In the genomic region with DNA sequence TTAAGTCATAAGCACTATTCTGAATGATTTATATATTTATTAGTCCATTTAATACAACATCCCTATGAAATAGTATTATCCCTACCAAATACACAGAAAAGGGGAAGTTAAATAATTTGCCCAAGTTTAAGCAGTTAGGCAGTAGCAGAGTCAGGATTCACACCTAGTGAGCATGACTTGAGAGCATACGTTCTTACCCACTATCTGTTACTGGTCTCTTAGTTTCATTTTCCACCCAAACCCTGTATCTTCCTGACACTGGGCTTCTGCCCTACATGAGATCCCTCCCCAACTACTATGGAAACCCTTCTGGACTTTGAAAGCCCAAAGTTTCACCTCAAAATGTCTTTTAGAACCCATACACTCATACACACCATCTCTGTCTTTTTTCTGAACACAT, we compare ENCODE assay signal across 9 cellular contexts. TPM values are rescaled to one million over a fixed set of nuclear protein-coding genes. Genes with fewer than 3 reads are reported as not detected.
A peak's percentile ranks its signal among the peaks of the same experiment; 100 is the strongest.
DNase-seq lines count a peak whose midpoint lies in the region; ATAC-seq and TF ChIP-seq lines count a peak whose summit lies in the region.
"Had no signal": no experiment of that assay in that cellular context is flagged by ENCODE, and none has a peak within 500 bp of the region (broad histone marks: within the 10 kb centered on the region; RNA-seq: fewer than 3 reads in every experiment).

No MANE protein-coding gene starts in this region.

- H3K27ac Mint-ChIP-seq in CD4-positive, alpha-beta T cell = peak overlapping the region; percentile 19
- peak overlapping the region; percentile 41 for H3K27ac Mint-ChIP-seq in T-helper 1 cell treated with Interleukin-12 subunit alpha and Interleukin-12 subunit beta and Interleukin-4 antibody, amounts not matched to agents 30 μg/mL and 1 μg/mL, for 36 hours
- H3K27ac Mint-ChIP-seq in activated naive CD4-positive, alpha-beta T cell treated with anti-CD3 and anti-CD28 coated beads, Interleukin-2, amount 50 U/mL, for 72 hours = peak overlapping the region in 1 of 2 donors; percentile 67

- peaks cover 10% of the 10 kb centered on the region for H3K36me3 Mint-ChIP-seq in CD4-positive, alpha-beta T cell (ENCODE audit: low read depth)
- H3K36me3 Mint-ChIP-seq in T-helper 1 cell treated with Interleukin-12 subunit alpha and Interleukin-12 subunit beta and Interleukin-4 antibody, amounts not matched to agents 30 μg/mL and 1 μg/mL, for 36 hours (ENCODE audit: low read depth) = no peaks in the 10 kb centered on the region
- H3K36me3 Mint-ChIP-seq in activated naive CD4-positive, alpha-beta T cell treated with anti-CD3 and anti-CD28 coated beads, Interleukin-2, amount 50 U/mL, for 72 hours = peaks cover 9% of the 10 kb centered on the region in 2 donors

- H3K4me3 Mint-ChIP-seq in CD4-positive, alpha-beta T cell = peak overlapping the region; percentile 54
- peak overlapping the region; percentile 0 for H3K4me3 Mint-ChIP-seq in T-helper 1 cell treated with Interleukin-12 subunit alpha and Interleukin-12 subunit beta and Interleukin-4 antibody, amounts not matched to agents 30 μg/mL and 1 μg/mL, for 36 hours

- no peak overlapping the region for H3K4me3 ChIP-seq in heart right ventricle

- no peak for ATAC-seq in CD4-positive, alpha-beta T cell (ENCODE audit: poor library complexity)
- ATAC-seq in GM19395 (IDR thresholded peaks at IDR 0.05; ENCODE audit: unreplicated experiment) (peak; percentile 60), HG03097 (IDR thresholded peaks at IDR 0.05; ENCODE audit: low FRiP score, unreplicated experiment) (peak; percentile 64), heart right ventricle (no peak), omental fat pad (ENCODE audit: low FRiP score) (no peak)
- no peak for ATAC-seq in activated naive CD4-positive, alpha-beta T cell treated with anti-CD3 and anti-CD28 coated beads, Interleukin-2, amount 50 U/mL, for 72 hours
- ATAC-seq: left cardiac atrium had no signal

- CTCF ChIA-PET in CD4-positive, alpha-beta T cell (lab: Charles Lee) = interaction anchor here (1.1 kb wide), 1 partner anchor 10 kb away, joined by 3 read pairs; no protein-coding TSS in a partner anchor

- 58 to 68% methylated on average over 1 of the region's 1 CpG for WGBS in heart right ventricle, 2 donors

- H3K4me1 ChIP-seq in heart right ventricle = peaks cover 0 to 14% (median 10%) of the 10 kb centered on the region in 9 donors

- no peaks in the 10 kb centered on the region for H3K9me3 ChIP-seq in CD4-positive, alpha-beta T cell (ENCODE audit: control insufficient read depth, low read length)
- no peaks in the 10 kb centered on the region for H3K9me3 ChIP-seq in heart right ventricle

- no peak for DNase-seq in CD4-positive, alpha-beta T cell
- no peak for DNase-seq in heart right ventricle
- no peak for DNase-seq in activated naive CD4-positive, alpha-beta T cell treated with anti-CD3 and anti-CD28 coated beads, Interleukin-2, amount 50 U/mL, for 72 hours (ENCODE audit: low spot score in 2 of 2)
- no peak for DNase-seq in COR-L47 (lab: John Stamatoyannopoulos, UW)
- DNase-seq in omental fat pad (ENCODE audit: low spot score) = no peak
- DNase-seq: left cardiac atrium had no signal

- no peak overlapping the region for H3K27ac ChIP-seq in CD4-positive, alpha-beta T cell (ENCODE audit: low read depth, low read length)
- H3K27ac ChIP-seq in heart right ventricle = peak overlapping the region in 1 of 10 donors; percentile 32

- H3K4me1 Mint-ChIP-seq in CD4-positive, alpha-beta T cell (ENCODE audit: low read depth) = peaks cover 42% of the 10 kb centered on the region
- H3K4me1 Mint-ChIP-seq in T-helper 1 cell treated with Interleukin-12 subunit alpha and Interleukin-12 subunit beta and Interleukin-4 antibody, amounts not matched to agents 30 μg/mL and 1 μg/mL, for 36 hours (ENCODE audit: low read depth) = peaks cover 22% of the 10 kb centered on the region

- H3K9me3 Mint-ChIP-seq in CD4-positive, alpha-beta T cell = no peaks in the 10 kb centered on the region
- no peaks in the 10 kb centered on the region for H3K9me3 Mint-ChIP-seq in T-helper 1 cell treated with Interleukin-12 subunit alpha and Interleukin-12 subunit beta and Interleukin-4 antibody, amounts not matched to agents 30 μg/mL and 1 μg/mL, for 36 hours
- H3K9me3 Mint-ChIP-seq in activated naive CD4-positive, alpha-beta T cell treated with anti-CD3 and anti-CD28 coated beads, Interleukin-2, amount 50 U/mL, for 72 hours = no peaks in the 10 kb centered on the region

- no peaks in the 10 kb centered on the region for H3K36me3 ChIP-seq in heart right ventricle

- POLR2A ChIA-PET in CD4-positive, alpha-beta T cell (lab: Charles Lee) = interaction anchor here (0.7 to 1.7 kb wide), 4 partner anchors 47 to 504 kb away, joined by 4 to 11 read pairs (median 6); no protein-coding TSS in a partner anchor

- H3K27me3 ChIP-seq in CD4-positive, alpha-beta T cell (ENCODE audit: control insufficient read depth, insufficient read depth, low read length) = no peaks in the 10 kb centered on the region
- no peaks in the 10 kb centered on the region for H3K27me3 ChIP-seq in heart right ventricle

- intact Hi-C loops in CD4-positive, alpha-beta T cell (cut with DNase I, micrococcal nuclease) = no loop called here
- intact Hi-C loops in heart right ventricle (cut with DNase I) = loop anchor here in 3 of 10 donors (5.0 to 10.0 kb wide), 2 partner anchors 49 to 51 kb away; no protein-coding TSS in a partner anchor

- no peaks in the 10 kb centered on the region for H3K27me3 Mint-ChIP-seq in CD4-positive, alpha-beta T cell
- H3K27me3 Mint-ChIP-seq in T-helper 1 cell treated with Interleukin-12 subunit alpha and Interleukin-12 subunit beta and Interleukin-4 antibody, amounts not matched to agents 30 μg/mL and 1 μg/mL, for 36 hours (ENCODE audit: low read depth) = peaks cover 6% of the 10 kb centered on the region

- TF ChIP-seq CTCF in CD4-positive, alpha-beta T cell (IDR thresholded peaks at IDR 0.05) = no peak
- TF ChIP-seq CTCF in heart right ventricle (IDR thresholded peaks at IDR 0.05) (no peak), omental fat pad (IDR thresholded peaks at IDR 0.05) (no peak)

RNA-seq across cellular contexts. Expression of gene ATOSA, which starts 4.4 kb away (rescaled TPM):
- total RNA-seq in CD4-positive, alpha-beta T cell = 100 to 1,000 TPM; 137 TPM
- 10 to 100 TPM; 18.9 to 36.4 (median 30.3) TPM for total RNA-seq in heart right ventricle
- polyA plus RNA-seq in heart right ventricle = 10 to 100 TPM in 1 of 2 donors, 1 to 10 TPM in 1; 8.7 to 98.1 TPM
- total RNA-seq in activated naive CD4-positive, alpha-beta T cell treated with anti-CD3 and anti-CD28 coated beads, Interleukin-2, amount 50 U/mL, for 72 hours = 10 to 100 TPM; 26.3 to 36.5 TPM
- total RNA-seq in omental fat pad = 100 to 1,000 TPM in 1 of 4 donors, 10 to 100 TPM in 3; 43.4 to 123 (median 72.2) TPM

Comparison
In these comparisons a context has a peak if more than half of its experiments do, and no peak if none do; other contexts are left out.
1. ATAC-seq: peak in GM19395 (single experiment) and HG03097 (single experiment); none in CD4-positive, alpha-beta T cell (single experiment), heart right ventricle (0 of 8), activated naive CD4-positive, alpha-beta T cell treated with anti-CD3 and anti-CD28 coated beads, Interleukin-2, amount 50 U/mL, for 72 hours (0 of 2) and omental fat pad (single experiment).